In the genomic region with DNA sequence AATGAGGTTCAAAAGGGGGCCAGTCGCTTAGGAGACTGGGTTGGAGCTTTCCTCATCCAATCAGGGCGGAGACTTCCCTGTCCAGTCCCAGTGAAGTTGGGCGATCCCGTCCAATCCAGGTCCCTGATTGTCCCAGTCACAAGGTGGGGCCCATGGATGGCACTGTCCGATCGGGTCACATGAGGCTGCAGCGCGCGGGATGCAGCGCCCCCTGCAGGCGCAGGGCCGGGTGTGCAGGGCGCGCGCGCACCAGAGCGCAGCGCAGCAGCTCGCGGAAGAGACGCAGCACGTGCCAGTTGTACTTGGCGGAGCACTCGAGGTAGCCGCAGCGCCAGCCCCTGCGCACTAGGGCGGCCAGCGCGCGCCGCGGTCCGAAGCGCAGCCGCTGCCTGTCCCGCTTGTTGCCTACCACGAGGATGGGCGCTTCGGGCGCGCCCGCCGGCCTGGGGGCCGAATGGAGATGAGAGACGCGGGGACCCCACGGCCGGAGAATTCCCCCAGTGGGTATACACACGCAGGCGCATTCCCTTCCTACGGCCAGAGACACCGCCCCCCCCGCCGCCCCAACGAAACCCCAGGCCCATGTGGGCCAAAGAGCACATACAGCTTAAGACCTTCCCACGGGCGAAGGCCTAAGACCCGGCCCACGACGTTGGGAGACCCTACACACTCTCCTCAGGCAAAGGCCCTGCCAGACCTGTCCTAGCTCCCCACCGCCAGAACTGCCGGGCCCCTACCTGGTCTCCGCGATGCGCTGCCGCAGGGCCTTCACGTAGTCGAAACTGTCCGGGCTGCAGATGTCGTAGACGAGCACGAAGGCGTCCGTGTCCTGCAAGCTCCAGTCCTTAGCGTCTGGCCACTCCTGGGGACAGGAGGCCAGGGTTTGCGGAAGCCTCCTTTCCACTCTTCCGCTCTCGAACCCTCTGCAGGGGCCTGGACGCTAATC, we compare ENCODE assay signal across 1 cellular context.
TF ChIP-seq lines count a peak whose summit lies in the region.

No MANE protein-coding gene starts in this region.

TF ChIP-seq in WTC11, 78 proteins besides CTCF, POLR2A, EP300 and RAD21 (continued from another document and continues in another):
- TF ChIP-seq AR (CRISPR knock-in tag; IDR thresholded peaks at IDR 0.05) (no peak), CREB1 (CRISPR knock-in tag; IDR thresholded peaks at IDR 0.05) (peak; percentile 96), NFATC4 (CRISPR knock-in tag; IDR thresholded peaks at IDR 0.05) (no peak), TCF7 (CRISPR knock-in tag; IDR thresholded peaks at IDR 0.05; ENCODE audit: low read depth) (peak; percentile 90), GTF2I (CRISPR knock-in tag; conservative IDR thresholded peaks at IDR 0.05) (no peak), ERG (CRISPR knock-in tag; IDR thresholded peaks at IDR 0.05) (no peak), NFYB (CRISPR knock-in tag; conservative IDR thresholded peaks at IDR 0.05; ENCODE audit: low read depth) (peak; percentile 61), FOXP4 (CRISPR knock-in tag; IDR thresholded peaks at IDR 0.05) (peak; percentile 99), MYBL2 (CRISPR knock-in tag; IDR thresholded peaks at IDR 0.05) (peak; percentile 97), SMAD3 (CRISPR knock-in tag; IDR thresholded peaks at IDR 0.05; ENCODE audit: borderline replicate concordance) (peak; percentile 98), ZMAT4 (CRISPR knock-in tag; IDR thresholded peaks at IDR 0.05) (0 out of 2 replicates have a peak, but pooled peaks have one; percentile 29), PREB (CRISPR knock-in tag; IDR thresholded peaks at IDR 0.05; ENCODE audit: borderline replicate concordance) (peak; percentile 71; the same call in 1 of the 2 replicates), ELF4 (CRISPR knock-in tag; IDR thresholded peaks at IDR 0.05; ENCODE audit: low read depth) (no peak), ZBTB21 (CRISPR knock-in tag; IDR thresholded peaks at IDR 0.05; ENCODE audit: borderline replicate concordance) (peak; percentile 96), ZNF396 (CRISPR knock-in tag; IDR thresholded peaks at IDR 0.05; ENCODE audit: borderline replicate concordance) (no peak), FOXP1 (CRISPR knock-in tag; IDR thresholded peaks at IDR 0.05; ENCODE audit: borderline replicate concordance) (peak; percentile 99), HMGA2 (CRISPR knock-in tag; IDR thresholded peaks at IDR 0.05) (no peak), NR2C2 (CRISPR knock-in tag; IDR thresholded peaks at IDR 0.05) (peak; percentile 84), FOXK1 (CRISPR knock-in tag; IDR thresholded peaks at IDR 0.05) (peak; percentile 97), ETV6 (CRISPR knock-in tag; IDR thresholded peaks at IDR 0.05) (peak; percentile 99), MXD4 (CRISPR knock-in tag; IDR thresholded peaks at IDR 0.05; ENCODE audit: borderline replicate concordance) (no peak), CBFB (CRISPR knock-in tag; IDR thresholded peaks at IDR 0.05; ENCODE audit: low read depth) (peak; percentile 98), OVOL2 (CRISPR knock-in tag; IDR thresholded peaks at IDR 0.05; ENCODE audit: borderline replicate concordance) (no peak), PRRX2 (CRISPR knock-in tag; IDR thresholded peaks at IDR 0.05) (no peak), JUN (CRISPR knock-in tag; IDR thresholded peaks at IDR 0.05) (peak; percentile 96), ZNF138 (CRISPR knock-in tag; conservative IDR thresholded peaks at IDR 0.05) (peak; percentile 98), IRF1 (CRISPR knock-in tag; IDR thresholded peaks at IDR 0.05) (peak; percentile 97)
- TF ChIP-seq, protein P1, sequence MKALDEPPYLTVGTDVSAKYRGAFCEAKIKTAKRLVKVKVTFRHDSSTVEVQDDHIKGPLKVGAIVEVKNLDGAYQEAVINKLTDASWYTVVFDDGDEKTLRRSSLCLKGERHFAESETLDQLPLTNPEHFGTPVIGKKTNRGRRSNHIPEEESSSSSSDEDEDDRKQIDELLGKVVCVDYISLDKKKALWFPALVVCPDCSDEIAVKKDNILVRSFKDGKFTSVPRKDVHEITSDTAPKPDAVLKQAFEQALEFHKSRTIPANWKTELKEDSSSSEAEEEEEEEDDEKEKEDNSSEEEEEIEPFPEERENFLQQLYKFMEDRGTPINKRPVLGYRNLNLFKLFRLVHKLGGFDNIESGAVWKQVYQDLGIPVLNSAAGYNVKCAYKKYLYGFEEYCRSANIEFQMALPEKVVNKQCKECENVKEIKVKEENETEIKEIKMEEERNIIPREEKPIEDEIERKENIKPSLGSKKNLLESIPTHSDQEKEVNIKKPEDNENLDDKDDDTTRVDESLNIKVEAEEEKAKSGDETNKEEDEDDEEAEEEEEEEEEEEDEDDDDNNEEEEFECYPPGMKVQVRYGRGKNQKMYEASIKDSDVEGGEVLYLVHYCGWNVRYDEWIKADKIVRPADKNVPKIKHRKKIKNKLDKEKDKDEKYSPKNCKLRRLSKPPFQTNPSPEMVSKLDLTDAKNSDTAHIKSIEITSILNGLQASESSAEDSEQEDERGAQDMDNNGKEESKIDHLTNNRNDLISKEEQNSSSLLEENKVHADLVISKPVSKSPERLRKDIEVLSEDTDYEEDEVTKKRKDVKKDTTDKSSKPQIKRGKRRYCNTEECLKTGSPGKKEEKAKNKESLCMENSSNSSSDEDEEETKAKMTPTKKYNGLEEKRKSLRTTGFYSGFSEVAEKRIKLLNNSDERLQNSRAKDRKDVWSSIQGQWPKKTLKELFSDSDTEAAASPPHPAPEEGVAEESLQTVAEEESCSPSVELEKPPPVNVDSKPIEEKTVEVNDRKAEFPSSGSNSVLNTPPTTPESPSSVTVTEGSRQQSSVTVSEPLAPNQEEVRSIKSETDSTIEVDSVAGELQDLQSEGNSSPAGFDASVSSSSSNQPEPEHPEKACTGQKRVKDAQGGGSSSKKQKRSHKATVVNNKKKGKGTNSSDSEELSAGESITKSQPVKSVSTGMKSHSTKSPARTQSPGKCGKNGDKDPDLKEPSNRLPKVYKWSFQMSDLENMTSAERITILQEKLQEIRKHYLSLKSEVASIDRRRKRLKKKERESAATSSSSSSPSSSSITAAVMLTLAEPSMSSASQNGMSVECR (CRISPR knock-in tag; IDR thresholded peaks at IDR 0.05; ENCODE audit: borderline replicate concordance) = peak; percentile 99
- TF ChIP-seq, protein P2, sequence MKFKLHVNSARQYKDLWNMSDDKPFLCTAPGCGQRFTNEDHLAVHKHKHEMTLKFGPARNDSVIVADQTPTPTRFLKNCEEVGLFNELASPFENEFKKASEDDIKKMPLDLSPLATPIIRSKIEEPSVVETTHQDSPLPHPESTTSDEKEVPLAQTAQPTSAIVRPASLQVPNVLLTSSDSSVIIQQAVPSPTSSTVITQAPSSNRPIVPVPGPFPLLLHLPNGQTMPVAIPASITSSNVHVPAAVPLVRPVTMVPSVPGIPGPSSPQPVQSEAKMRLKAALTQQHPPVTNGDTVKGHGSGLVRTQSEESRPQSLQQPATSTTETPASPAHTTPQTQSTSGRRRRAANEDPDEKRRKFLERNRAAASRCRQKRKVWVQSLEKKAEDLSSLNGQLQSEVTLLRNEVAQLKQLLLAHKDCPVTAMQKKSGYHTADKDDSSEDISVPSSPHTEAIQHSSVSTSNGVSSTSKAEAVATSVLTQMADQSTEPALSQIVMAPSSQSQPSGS (CRISPR knock-in tag; IDR thresholded peaks at IDR 0.05; ENCODE audit: borderline replicate concordance, low read depth) = peak; percentile 76; the same call in 1 of the 2 replicates
- TF ChIP-seq, protein P3, sequence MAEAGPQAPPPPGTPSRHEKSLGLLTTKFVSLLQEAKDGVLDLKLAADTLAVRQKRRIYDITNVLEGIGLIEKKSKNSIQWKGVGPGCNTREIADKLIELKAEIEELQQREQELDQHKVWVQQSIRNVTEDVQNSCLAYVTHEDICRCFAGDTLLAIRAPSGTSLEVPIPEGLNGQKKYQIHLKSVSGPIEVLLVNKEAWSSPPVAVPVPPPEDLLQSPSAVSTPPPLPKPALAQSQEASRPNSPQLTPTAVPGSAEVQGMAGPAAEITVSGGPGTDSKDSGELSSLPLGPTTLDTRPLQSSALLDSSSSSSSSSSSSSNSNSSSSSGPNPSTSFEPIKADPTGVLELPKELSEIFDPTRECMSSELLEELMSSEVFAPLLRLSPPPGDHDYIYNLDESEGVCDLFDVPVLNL (CRISPR knock-in tag; IDR thresholded peaks at IDR 0.05; ENCODE audit: borderline replicate concordance, low read depth) = peak; percentile 86; the same call in 1 of the 2 replicates
- TF ChIP-seq, protein P4, sequence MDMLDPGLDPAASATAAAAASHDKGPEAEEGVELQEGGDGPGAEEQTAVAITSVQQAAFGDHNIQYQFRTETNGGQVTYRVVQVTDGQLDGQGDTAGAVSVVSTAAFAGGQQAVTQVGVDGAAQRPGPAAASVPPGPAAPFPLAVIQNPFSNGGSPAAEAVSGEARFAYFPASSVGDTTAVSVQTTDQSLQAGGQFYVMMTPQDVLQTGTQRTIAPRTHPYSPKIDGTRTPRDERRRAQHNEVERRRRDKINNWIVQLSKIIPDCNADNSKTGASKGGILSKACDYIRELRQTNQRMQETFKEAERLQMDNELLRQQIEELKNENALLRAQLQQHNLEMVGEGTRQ (CRISPR knock-in tag; IDR thresholded peaks at IDR 0.05) = peak; percentile 95
- TF ChIP-seq, protein P5, sequence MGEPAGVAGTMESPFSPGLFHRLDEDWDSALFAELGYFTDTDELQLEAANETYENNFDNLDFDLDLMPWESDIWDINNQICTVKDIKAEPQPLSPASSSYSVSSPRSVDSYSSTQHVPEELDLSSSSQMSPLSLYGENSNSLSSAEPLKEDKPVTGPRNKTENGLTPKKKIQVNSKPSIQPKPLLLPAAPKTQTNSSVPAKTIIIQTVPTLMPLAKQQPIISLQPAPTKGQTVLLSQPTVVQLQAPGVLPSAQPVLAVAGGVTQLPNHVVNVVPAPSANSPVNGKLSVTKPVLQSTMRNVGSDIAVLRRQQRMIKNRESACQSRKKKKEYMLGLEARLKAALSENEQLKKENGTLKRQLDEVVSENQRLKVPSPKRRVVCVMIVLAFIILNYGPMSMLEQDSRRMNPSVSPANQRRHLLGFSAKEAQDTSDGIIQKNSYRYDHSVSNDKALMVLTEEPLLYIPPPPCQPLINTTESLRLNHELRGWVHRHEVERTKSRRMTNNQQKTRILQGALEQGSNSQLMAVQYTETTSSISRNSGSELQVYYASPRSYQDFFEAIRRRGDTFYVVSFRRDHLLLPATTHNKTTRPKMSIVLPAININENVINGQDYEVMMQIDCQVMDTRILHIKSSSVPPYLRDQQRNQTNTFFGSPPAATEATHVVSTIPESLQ (CRISPR knock-in tag; IDR thresholded peaks at IDR 0.05) = no peak
- TF ChIP-seq, protein P6, sequence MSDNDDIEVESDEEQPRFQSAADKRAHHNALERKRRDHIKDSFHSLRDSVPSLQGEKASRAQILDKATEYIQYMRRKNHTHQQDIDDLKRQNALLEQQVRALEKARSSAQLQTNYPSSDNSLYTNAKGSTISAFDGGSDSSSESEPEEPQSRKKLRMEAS (CRISPR knock-in tag; IDR thresholded peaks at IDR 0.05) = peak; percentile 100
